20 cellular contexts compared by ENCODE assay signal in genomic region chr15:101028772-101029438, GRCh38.
DNase-seq lines count a peak whose midpoint lies in the region; ATAC-seq, FAIRE-seq and TF ChIP-seq lines count a peak whose summit lies in the region.
"Had no signal": no experiment of that assay in that cellular context is flagged by ENCODE, and none has a peak within 500 bp of the region (broad histone marks: within the 10 kb centered on the region; RNA-seq: fewer than 3 reads in every experiment).

No MANE protein-coding gene starts in this region.

- no peak for FAIRE-seq in H1 (lab: Jason Lieb, UNC)
- FAIRE-seq: GM12892 had no signal

- 89% methylated on average over 19 of the region's 19 CpGs; no CpG with 5 or more reads in 1 of the 2 experiments for WGBS in H1 (ENCODE audit: extremely low coverage in 1 of 2, insufficient coverage in 1 of 2, insufficient read length in 1 of 2, insufficient replicate concordance in 2 of 2, low coverage in 1 of 2, low lambda C conversion rate in 2 of 2, missing lambda C conversion rate in 1 of 2), 2 experiments
- 93 to 94% (median 94%) methylated on average over 19 of the region's 19 CpGs for WGBS in ovary, 3 donors
- 89% methylated on average over 19 of the region's 19 CpGs for WGBS in aorta, 2 donors

- no peak overlapping the region for H2BK5ac ChIP-seq in H1 (ENCODE audit: low read depth, low read length)

- no peak overlapping the region for H3K23ac ChIP-seq in H1 (ENCODE audit: insufficient read length)

- H2BK120ac ChIP-seq in H1 (replicated peaks; ENCODE audit: low read depth, low read length): no peak overlapping the region

- H4K20me1 ChIP-seq in H1 (replicated peaks in 1 of 2; ENCODE audit: control insufficient read depth in 1 of 2, insufficient read depth in 2 of 2, low read length in 2 of 2): no peaks in the 10 kb centered on the region

- no peaks in the 10 kb centered on the region for H3K27me3 ChIP-seq in right atrium auricular region
- H3K27me3 ChIP-seq in left ventricle myocardium inferior (ENCODE audit: low read depth): no peaks in the 10 kb centered on the region
- no peaks in the 10 kb centered on the region; a peak in 1 of 7 replicates for H3K27me3 ChIP-seq in H1 (replicated peaks in 1 of 4; ENCODE audit: control insufficient read depth in 3 of 4, extremely low read depth in 1 of 4, insufficient read depth in 3 of 4, low read length in 3 of 4)
- H3K27me3 ChIP-seq in ovary: no peaks in the 10 kb centered on the region
- no peaks in the 10 kb centered on the region for H3K27me3 ChIP-seq in aorta (ENCODE audit: control insufficient read depth in 1 of 2, insufficient read depth in 2 of 2, low read length in 1 of 2)

- H3K23me2 ChIP-seq in H1 (ENCODE audit: low read depth, low read length): no peaks in the 10 kb centered on the region; the same call in 1 of the 2 replicates

- TF ChIP-seq RAD21 in H1 (IDR thresholded peaks at IDR 0.05 in 1 of 2, conservative IDR thresholded peaks at IDR 0.05 in 1 of 2; ENCODE audit: low read depth in 2 of 2, low read length in 2 of 2): no peak

- H3K4me1 ChIP-seq in right atrium auricular region (peaks cover 0 to 22% of the 10 kb centered on the region in 2 donors), left ventricle myocardium inferior (peaks cover 21% of the 10 kb centered on the region), H1 (replicated peaks in 1 of 4; ENCODE audit: control insufficient read depth in 3 of 4, insufficient read depth in 4 of 4, low read length in 3 of 4) (no peaks in the 10 kb centered on the region), ovary (ENCODE audit: insufficient read depth) (peaks cover 15% of the 10 kb centered on the region), aorta (ENCODE audit: control insufficient read depth in 1 of 2, insufficient read depth in 2 of 2, low read length in 2 of 2) (no peaks in the 10 kb centered on the region)
- H3K4me1 ChIP-seq: prostate gland had no signal

- H2BK20ac ChIP-seq in H1 (ENCODE audit: low read length): no peak overlapping the region

- H3K4me3 ChIP-seq in right atrium auricular region (no peak overlapping the region), left ventricle myocardium inferior (no peak overlapping the region), H1 (ENCODE audit: extremely low read depth in 1 of 4, insufficient read depth in 2 of 4, low read depth in 3 of 4, low read length in 4 of 4) (no peak overlapping the region), ovary (no peak overlapping the region), aorta (ENCODE audit: low read length in 2 of 2) (no peak overlapping the region)
- H3K4me3 ChIP-seq: prostate gland had no signal

- H3K18ac ChIP-seq in H1 (ENCODE audit: extremely low read depth, low read length): no peak overlapping the region

- POLR2A ChIA-PET in H1 (lab: Charles Lee; ENCODE audit: partially characterized antibody): no interaction called here

- H3K79me1 ChIP-seq in H1 (ENCODE audit: low read depth, low read length): no peaks in the 10 kb centered on the region

- H3K9me3 ChIP-seq in right atrium auricular region (no peaks in the 10 kb centered on the region), left ventricle myocardium inferior (replicated peaks) (peaks cover 1% of the 10 kb centered on the region), H1 (ENCODE audit: insufficient read depth in 2 of 2, low read depth in 1 of 2, low read length in 1 of 2) (no peaks in the 10 kb centered on the region), ovary (no peaks in the 10 kb centered on the region), aorta (ENCODE audit: control insufficient read depth, low read length) (no peaks in the 10 kb centered on the region)
- H3K9me3 ChIP-seq: prostate gland had no signal

- H3K27me3 Mint-ChIP-seq in effector memory CD8-positive, alpha-beta T cell: peaks cover 34 to 83% of the 10 kb centered on the region in 2 donors

- intact Hi-C loops in left ventricle myocardium inferior (cut with micrococcal nuclease): no loop called here
- intact Hi-C loops in ovary (cut with DNase I): no loop called here
- intact Hi-C loops in aorta (cut with DNase I): no loop called here

- H3K4ac ChIP-seq in H1 (replicated peaks; ENCODE audit: insufficient read length, low read depth, low read length): no peak overlapping the region

- H3K9me3 Mint-ChIP-seq in effector memory CD8-positive, alpha-beta T cell: no peaks in the 10 kb centered on the region
- H3K9me3 Mint-ChIP-seq: activated naive CD4-positive, alpha-beta T cell treated with anti-CD3 and anti-CD28 coated beads, Interleukin-2, amount 50 U/mL, for 72 hours; activated T-cell treated with anti-CD3 and anti-CD28 coated beads, Interleukin-2, amount 50 U/mL, for 4 hours had no signal

- CTCF ChIA-PET in H1 (lab: Charles Lee; ENCODE audit: partially characterized antibody): interaction anchor here (1.3 to 4.2 kb wide), 7 partner anchors 8 to 230 kb away, joined by 3 to 24 read pairs (median 6); no protein-coding TSS in a partner anchor

- H3K4me2 ChIP-seq in H1 (ENCODE audit: insufficient read depth in 1 of 2, low read depth in 2 of 2, low read length in 2 of 2): no peak overlapping the region

- H3K27ac Mint-ChIP-seq in effector memory CD8-positive, alpha-beta T cell: no peak overlapping the region
- H3K27ac Mint-ChIP-seq: activated naive CD4-positive, alpha-beta T cell treated with anti-CD3 and anti-CD28 coated beads, Interleukin-2, amount 50 U/mL, for 72 hours; naive thymus-derived CD4-positive, alpha-beta T cell had no signal

- no peak overlapping the region for H4K91ac ChIP-seq in H1 (replicated peaks; ENCODE audit: insufficient read length, low read length)

- H3K36me3 ChIP-seq in right atrium auricular region: no peaks in the 10 kb centered on the region
- peaks cover 4% of the 10 kb centered on the region for H3K36me3 ChIP-seq in left ventricle myocardium inferior
- no peaks in the 10 kb centered on the region for H3K36me3 ChIP-seq in H1 (ENCODE audit: control insufficient read depth in 2 of 4, insufficient read depth in 4 of 4, low read length in 3 of 4)
- no peaks in the 10 kb centered on the region for H3K36me3 ChIP-seq in ovary
- peaks cover 0 to 2% of the 10 kb centered on the region in 2 donors for H3K36me3 ChIP-seq in aorta (ENCODE audit: control insufficient read depth in 1 of 2, insufficient read depth in 2 of 2, low read length in 1 of 2)

- no peak overlapping the region for H2BK15ac ChIP-seq in H1 (ENCODE audit: low read length)

- TF ChIP-seq POLR2A in H1 (IDR thresholded peaks at IDR 0.05; ENCODE audit: control extremely low read depth in 1 of 2, low read depth in 2 of 2, low read length in 2 of 2) (no peak), ovary (IDR thresholded peaks at IDR 0.05) (no peak)

- DNase-seq in right atrium auricular region (ENCODE audit: low spot score) (peak; percentile 26), left ventricle myocardium inferior (no peak), H1 (ENCODE audit: low read depth in 1 of 2, low spot score in 2 of 2) (peak in 1 of 2 experiments; percentile 46), ovary (peak in 3 of 5 donors; percentile 7 to 27 (median 19)), aorta (peak; percentile 34 to 47), NCI-H2196 treated with DMSO at 0.1 percent for 48 hours (lab: John Stamatoyannopoulos, UW; ENCODE audit: unreplicated experiment) (no peak)
- DNase-seq in effector memory CD8-positive, alpha-beta T cell: no peak
- DNase-seq in activated naive CD4-positive, alpha-beta T cell treated with anti-CD3 and anti-CD28 coated beads, Interleukin-2, amount 50 U/mL, for 16 hours: no peak
- DNase-seq: ACHN; activated CD4-positive, alpha-beta T cell treated with anti-CD3 and anti-CD28 coated beads for 48 hours; activated T-cell treated with anti-CD3 and anti-CD28 coated beads, Interleukin-2, amount 50 U/mL, for 4 hours; dermis blood vessel endothelial cell; NCI-H1436; NCI-H2171 had no signal

- no peak for TF ChIP-seq CTCF in right atrium auricular region (IDR thresholded peaks at IDR 0.05)
- TF ChIP-seq CTCF in left ventricle myocardium inferior (IDR thresholded peaks at IDR 0.05; ENCODE audit: borderline replicate concordance): no peak
- TF ChIP-seq CTCF in H1 (IDR thresholded peaks at IDR 0.05; ENCODE audit: control extremely low read depth in 1 of 3, insufficient read depth in 1 of 3, low read depth in 1 of 3, low read length in 3 of 3): peak; percentile 30 to 53 (median 32)
- TF ChIP-seq CTCF in ovary (IDR thresholded peaks at IDR 0.05): no peak

- no peak overlapping the region for H3K9ac ChIP-seq in H1 (replicated peaks in 1 of 4; ENCODE audit: extremely low read depth in 1 of 4, low read depth in 3 of 4, low read length in 3 of 4)

- no peak for ATAC-seq in aorta (ENCODE audit: low FRiP score)
- no peak for ATAC-seq in effector memory CD8-positive, alpha-beta T cell (replicated peaks)
- ATAC-seq: activated naive CD4-positive, alpha-beta T cell treated with anti-CD3 and anti-CD28 coated beads, Interleukin-2, amount 50 U/mL, for 72 hours; activated T-cell treated with anti-CD3 and anti-CD28 coated beads, Interleukin-2, amount 50 U/mL, for 4 hours; naive thymus-derived CD4-positive, alpha-beta T cell; Panc1; SK-N-SH treated with all-trans-retinoic acid at 6 μM for 48 hours had no signal

- TF ChIP-seq EP300 in H1 (IDR thresholded peaks at IDR 0.05; ENCODE audit: borderline replicate concordance in 1 of 2, low read depth in 2 of 2, low read length in 2 of 2): no peak
- no peak for TF ChIP-seq EP300 in ovary (IDR thresholded peaks at IDR 0.05)

- peaks cover 6% of the 10 kb centered on the region for H3K36me3 Mint-ChIP-seq in effector memory CD8-positive, alpha-beta T cell (ENCODE audit: insufficient read depth)
- H3K36me3 Mint-ChIP-seq: activated naive CD4-positive, alpha-beta T cell treated with anti-CD3 and anti-CD28 coated beads, Interleukin-2, amount 50 U/mL, for 72 hours; naive thymus-derived CD4-positive, alpha-beta T cell had no signal

- H3K4me3 Mint-ChIP-seq in effector memory CD8-positive, alpha-beta T cell: no peak overlapping the region
- H3K4me3 Mint-ChIP-seq: activated T-cell treated with anti-CD3 and anti-CD28 coated beads, Interleukin-2, amount 50 U/mL, for 4 hours; naive thymus-derived CD4-positive, alpha-beta T cell had no signal

- no peak overlapping the region for H2AK5ac ChIP-seq in H1 (ENCODE audit: low read depth, low read length)

- H3K4me1 Mint-ChIP-seq in effector memory CD8-positive, alpha-beta T cell (ENCODE audit: low read depth in 2 of 2): peaks cover 0 to 3% of the 10 kb centered on the region in 2 donors
- H3K4me1 Mint-ChIP-seq: naive thymus-derived CD4-positive, alpha-beta T cell had no signal

- H2AFZ ChIP-seq in H1 (ENCODE audit: low read length): no peak overlapping the region

- H4K5ac ChIP-seq in H1 (ENCODE audit: insufficient read length, low read depth, low read length): no peak overlapping the region

- H3K27ac ChIP-seq in right atrium auricular region (no peak overlapping the region), left ventricle myocardium inferior (replicated peaks) (no peak overlapping the region), H1 (ENCODE audit: low read depth, low read length) (no peak overlapping the region), ovary (no peak overlapping the region), aorta (ENCODE audit: low read depth in 1 of 2, low read length in 2 of 2) (no peak overlapping the region)
- H3K27ac ChIP-seq: prostate gland had no signal

- H3K14ac ChIP-seq in H1 (ENCODE audit: insufficient read length): no peak overlapping the region

- H2BK12ac ChIP-seq in H1 (ENCODE audit: low read depth, low read length): no peak overlapping the region

- H4K8ac ChIP-seq in H1 (ENCODE audit: extremely low read depth, insufficient read depth, low read length): no peak overlapping the region; the same call in 1 of the 2 replicates

- H3K79me2 ChIP-seq in H1 (ENCODE audit: control insufficient read depth in 1 of 2, insufficient read depth in 2 of 2, low read length in 2 of 2): no peaks in the 10 kb centered on the region

- H3K56ac ChIP-seq in H1 (replicated peaks; ENCODE audit: insufficient read length, low read depth, low read length): no peak overlapping the region

Comparison
In these comparisons a context has a peak if more than half of its experiments do, and no peak if none do; other contexts are left out.
1. DNase-seq: peak in right atrium auricular region (single experiment), ovary (3 of 5) and aorta (2 of 2); none in left ventricle myocardium inferior (single experiment), effector memory CD8-positive, alpha-beta T cell (0 of 3), NCI-H2196 treated with DMSO at 0.1 percent for 48 hours (single experiment) and activated naive CD4-positive, alpha-beta T cell treated with anti-CD3 and anti-CD28 coated beads, Interleukin-2, amount 50 U/mL, for 16 hours (single experiment).
2. CTCF ChIP-seq: peak in H1 (3 of 3); none in right atrium auricular region (0 of 2), left ventricle myocardium inferior (single experiment) and ovary (0 of 3).